In genomic region chr12:16844875-16845274, GRCh38 we compare ENCODE assay signal across 20 cellular contexts.
DNase-seq lines count a peak whose midpoint lies in the region; ATAC-seq and TF ChIP-seq lines count a peak whose summit lies in the region.
"Had no signal": no experiment of that assay in that cellular context is flagged by ENCODE, and none has a peak within 500 bp of the region (broad histone marks: within the 10 kb centered on the region; RNA-seq: fewer than 3 reads in every experiment).

No MANE protein-coding gene starts in this region.

- H3K27me3 ChIP-seq in WERI-Rb-1 (ENCODE audit: insufficient read depth, low read depth, severe bottlenecking): no peaks in the 10 kb centered on the region
- H3K27me3 ChIP-seq: adrenal gland, BLaER1, foreskin keratinocyte, ovary had no signal

- no peak overlapping the region for H3K27ac Mint-ChIP-seq in neural crest cell (ENCODE audit: unreplicated experiment)
- H3K27ac Mint-ChIP-seq: activated B cell treated with CpG ODN at 0.5 μM for 24 hours; activated T-helper 2 cell treated with anti-CD3 and anti-CD28 coated beads, Interferon-gamma antibody, Interleukin-2, Interleukin-4, amounts not matched to agents 10 μg/mL and 5 μg/mL and 100 μg/mL, durations not matched to agents 14 hours and 24 hours and 36 hours had no signal

- no peaks in the 10 kb centered on the region for H3K36me3 Mint-ChIP-seq in neural crest cell (ENCODE audit: low read depth)

- H3K9me3 ChIP-seq in WERI-Rb-1 (ENCODE audit: severe bottlenecking): peaks cover 3% of the 10 kb centered on the region
- H3K9me3 ChIP-seq: BLaER1, ovary, thoracic aorta had no signal

- peak; percentile 6 for DNase-seq in Jurkat, Clone E6-1 (ENCODE audit: low read depth, low spot score)
- DNase-seq in WERI-Rb-1 (no peak), neural crest cell (ENCODE audit: low read depth, low spot score) (no peak), Right ventricle myocardium inferior (ENCODE audit: missing footprints) (no peak), T-helper 2 cell (no peak), anterior cingulate cortex (lab: John Stamatoyannopoulos, UW) (no peak)
- DNase-seq: activated B cell treated with CpG ODN at 0.5 μM for 24 hours; adrenal gland; foreskin keratinocyte; left ventricle myocardium inferior; NCI-H1048; NCI-H2107; NCI-H526 treated with DMSO at 0.1 percent for 48 hours; ovary; stimulated activated CD4-positive, alpha-beta T cell treated with anti-CD3 and anti-CD28 coated beads, Interleukin-4, amount 100 ng/mL, for 4 hours had no signal

- H3K27me3 Mint-ChIP-seq in neural crest cell (ENCODE audit: low read depth): peaks cover 3% of the 10 kb centered on the region
- H3K27me3 Mint-ChIP-seq: activated B cell treated with CpG ODN at 0.5 μM for 24 hours had no signal

- H3K27ac ChIP-seq in WERI-Rb-1: no peak overlapping the region
- H3K27ac ChIP-seq: adrenal gland, BLaER1, foreskin keratinocyte, left ventricle myocardium inferior, ovary, skin epidermis, thoracic aorta had no signal

- H3K4me3 ChIP-seq in Jurkat, Clone E6-1 (ENCODE audit: low read length): no peak overlapping the region
- no peak overlapping the region for H3K4me3 ChIP-seq in WERI-Rb-1 (ENCODE audit: low read depth, low read length)
- H3K4me3 ChIP-seq: adrenal gland, BLaER1, left ventricle myocardium inferior, ovary, skin epidermis, thoracic aorta had no signal

- intact Hi-C loops in Right ventricle myocardium inferior (cut with DNase I): no loop called here

- no peaks in the 10 kb centered on the region for H3K4me1 Mint-ChIP-seq in neural crest cell
- H3K4me1 Mint-ChIP-seq: activated B cell treated with CpG ODN at 0.5 μM for 24 hours had no signal

- no peak for ATAC-seq in Right ventricle myocardium inferior
- ATAC-seq: foreskin keratinocyte had no signal

- no peaks in the 10 kb centered on the region for H3K9me3 Mint-ChIP-seq in neural crest cell

- TF ChIP-seq CTCF in GM12872 (IDR thresholded peaks at IDR 0.05; ENCODE audit: insufficient read depth, low read depth, low read length) (peak; percentile 15; the same call in 1 of the 3 replicates), WERI-Rb-1 (IDR thresholded peaks at IDR 0.05; ENCODE audit: low read depth, low read length) (0 out of 2 replicates have a peak, but pooled peaks have one; percentile 4), neural crest cell (conservative IDR thresholded peaks at IDR 0.05) (peak; percentile 22)

- H3K4me3 Mint-ChIP-seq in neural crest cell: no peak overlapping the region
- H3K4me3 Mint-ChIP-seq: activated B cell treated with CpG ODN at 0.5 μM for 24 hours had no signal

- H3K36me3 ChIP-seq in WERI-Rb-1: no peaks in the 10 kb centered on the region
- H3K36me3 ChIP-seq: adrenal gland, BLaER1, left ventricle myocardium inferior, ovary, thoracic aorta had no signal
